In genomic region chr19:19515764-19516519, GRCh38 we compare ENCODE assay signal across 1 cellular context.
A peak's percentile ranks its signal among the peaks of the same experiment; 100 is the strongest.
TF ChIP-seq lines count a peak whose summit lies in the region.

TSS of gene NDUFA13 (plus strand) at chr19:19516225. CDS start at chr19:19516239, 14 bp downstream.

TF ChIP-seq in WTC11, 78 proteins besides CTCF, POLR2A, EP300 and RAD21 (continued from another document and continues in another):
- TF ChIP-seq ZNF317 (CRISPR knock-in tag; IDR thresholded peaks at IDR 0.05; ENCODE audit: borderline replicate concordance, low read depth) (0 out of 2 replicates have a peak, but pooled peaks have one; percentile 56), ZNF281 (CRISPR knock-in tag; IDR thresholded peaks at IDR 0.05) (no peak), RELA (CRISPR knock-in tag; IDR thresholded peaks at IDR 0.05; ENCODE audit: borderline replicate concordance) (no peak), ZNF232 (CRISPR knock-in tag; IDR thresholded peaks at IDR 0.05) (no peak), ZMAT4 (CRISPR knock-in tag; IDR thresholded peaks at IDR 0.05) (no peak), USF2 (CRISPR knock-in tag; IDR thresholded peaks at IDR 0.05) (no peak), ATF1 (CRISPR knock-in tag; IDR thresholded peaks at IDR 0.05) (no peak), ELF4 (CRISPR knock-in tag; IDR thresholded peaks at IDR 0.05; ENCODE audit: low read depth) (0 out of 2 replicates have a peak, but pooled peaks have one; percentile 25), NFYB (CRISPR knock-in tag; conservative IDR thresholded peaks at IDR 0.05; ENCODE audit: low read depth) (no peak), NR1H2 (CRISPR knock-in tag; IDR thresholded peaks at IDR 0.05) (no peak), FOXP1 (CRISPR knock-in tag; IDR thresholded peaks at IDR 0.05; ENCODE audit: borderline replicate concordance) (no peak; the same call in 1 of the 2 replicates), ZBTB43 (CRISPR knock-in tag; IDR thresholded peaks at IDR 0.05) (no peak; the same call in 1 of the 2 replicates), ERG (CRISPR knock-in tag; IDR thresholded peaks at IDR 0.05) (no peak), NR2C2 (CRISPR knock-in tag; IDR thresholded peaks at IDR 0.05) (no peak), AR (CRISPR knock-in tag; IDR thresholded peaks at IDR 0.05) (no peak), E2F1 (CRISPR knock-in tag; IDR thresholded peaks at IDR 0.05) (no peak), ZNF263 (CRISPR knock-in tag; IDR thresholded peaks at IDR 0.05; ENCODE audit: low read depth) (no peak), PREB (CRISPR knock-in tag; IDR thresholded peaks at IDR 0.05; ENCODE audit: borderline replicate concordance) (no peak), ZNF121 (CRISPR knock-in tag; IDR thresholded peaks at IDR 0.05) (no peak), HMGA2 (CRISPR knock-in tag; IDR thresholded peaks at IDR 0.05) (no peak), SMAD3 (CRISPR knock-in tag; IDR thresholded peaks at IDR 0.05; ENCODE audit: borderline replicate concordance) (no peak), FOXP4 (CRISPR knock-in tag; IDR thresholded peaks at IDR 0.05) (peak; percentile 27; the same call in 1 of the 2 replicates), E2F5 (CRISPR knock-in tag; IDR thresholded peaks at IDR 0.05) (peak; percentile 82; the same call in 1 of the 2 replicates), ZNF671 (CRISPR knock-in tag; IDR thresholded peaks at IDR 0.05) (no peak), STAT6 (CRISPR knock-in tag; conservative IDR thresholded peaks at IDR 0.05; ENCODE audit: low read depth) (no peak), RORB (CRISPR knock-in tag; IDR thresholded peaks at IDR 0.05) (no peak), E2F4 (CRISPR knock-in tag; IDR thresholded peaks at IDR 0.05; ENCODE audit: borderline replicate concordance, low read depth) (no peak), JAZF1 (CRISPR knock-in tag; IDR thresholded peaks at IDR 0.05) (no peak), PRDM15 (CRISPR knock-in tag; IDR thresholded peaks at IDR 0.05) (no peak)
